Comparison of ENCODE assay signal across 8 cellular contexts in genomic region chr1:8170059-8170835, GRCh38.
DNase-seq lines count a peak whose midpoint lies in the region; ATAC-seq, FAIRE-seq and TF ChIP-seq lines count a peak whose summit lies in the region.

No MANE protein-coding gene starts in this region.

- H3K27me3 Mint-ChIP-seq in T-helper 1 cell treated with Interleukin-12 subunit alpha and Interleukin-12 subunit beta and Interleukin-4 antibody, amounts not matched to agents 30 μg/mL and 1 μg/mL, for 36 hours (ENCODE audit: low read depth): no peaks in the 10 kb centered on the region
- H3K27me3 Mint-ChIP-seq in T-helper 17 cell: no peaks in the 10 kb centered on the region

- DNase-seq in T-helper 1 cell: no peak
- no peak for DNase-seq in T-helper 17 cell
- DNase-seq in kidney: no peak
- DNase-seq in inferior parietal cortex (ENCODE audit: extremely low spot score): no peak
- DNase-seq in SHP77 treated with DMSO at 0.1 percent for 48 hours (lab: John Stamatoyannopoulos, UW): no peak
- DNase-seq in NCI-H1436 (lab: John Stamatoyannopoulos, UW): no peak

- peak; percentile 20 for ATAC-seq in T-helper 17 cell

- peaks cover 4% of the 10 kb centered on the region for H3K36me3 Mint-ChIP-seq in T-helper 1 cell treated with Interleukin-12 subunit alpha and Interleukin-12 subunit beta and Interleukin-4 antibody, amounts not matched to agents 30 μg/mL and 1 μg/mL, for 36 hours (ENCODE audit: low read depth)
- peaks cover 4% of the 10 kb centered on the region for H3K36me3 Mint-ChIP-seq in T-helper 17 cell (ENCODE audit: low read depth)

- TF ChIP-seq CTCF in kidney (IDR thresholded peaks at IDR 0.05; ENCODE audit: borderline replicate concordance, extremely low read depth, insufficient read depth): no peak

- peak overlapping the region; percentile 38 for H3K4me3 Mint-ChIP-seq in T-helper 1 cell treated with Interleukin-12 subunit alpha and Interleukin-12 subunit beta and Interleukin-4 antibody, amounts not matched to agents 30 μg/mL and 1 μg/mL, for 36 hours
- no peak overlapping the region for H3K4me3 Mint-ChIP-seq in T-helper 17 cell

- H3K9me3 ChIP-seq in T-helper 17 cell (ENCODE audit: control insufficient read depth, low read length, poor library complexity, severe bottlenecking) (no peaks in the 10 kb centered on the region), kidney (ENCODE audit: control insufficient read depth in 1 of 2, low read length in 2 of 2) (no peaks in the 10 kb centered on the region), thymus (ENCODE audit: control insufficient read depth) (no peaks in the 10 kb centered on the region)

- H3K36me3 ChIP-seq in kidney (ENCODE audit: control insufficient read depth in 1 of 2, insufficient read depth in 2 of 2, low read length in 2 of 2) (no peaks in the 10 kb centered on the region), thymus (ENCODE audit: control insufficient read depth, insufficient read depth) (no peaks in the 10 kb centered on the region)

- H3K27ac ChIP-seq in kidney (ENCODE audit: low read depth in 2 of 2, low read length in 2 of 2) (peak overlapping the region; percentile 88 to 91), thymus (ENCODE audit: low read depth) (peak overlapping the region; percentile 62)

- 93% methylated on average over 13 of the region's 13 CpGs for WGBS in thymus

- no peak for FAIRE-seq in kidney (lab: Jason Lieb, UNC)

- intact Hi-C loops in kidney (cut with DNase I): no loop called here

- H3K9ac ChIP-seq in kidney (ENCODE audit: low read length in 2 of 2): peak overlapping the region in 1 of 2 donors; percentile 53

- H3K4me3 ChIP-seq in kidney (ENCODE audit: low read length in 2 of 2) (no peak overlapping the region), thymus (ENCODE audit: low read length) (no peak overlapping the region)

- H3K4me1 ChIP-seq in kidney (ENCODE audit: control insufficient read depth in 1 of 2, insufficient read depth in 1 of 2, low read depth in 1 of 2, low read length in 2 of 2) (peaks cover 16 to 17% of the 10 kb centered on the region in 2 donors), thymus (ENCODE audit: control insufficient read depth, insufficient read depth, low read length) (peaks cover 12% of the 10 kb centered on the region)

- H3K9me3 Mint-ChIP-seq in T-helper 1 cell treated with Interleukin-12 subunit alpha and Interleukin-12 subunit beta and Interleukin-4 antibody, amounts not matched to agents 30 μg/mL and 1 μg/mL, for 36 hours: no peaks in the 10 kb centered on the region

- peaks cover 20% of the 10 kb centered on the region for H3K4me1 Mint-ChIP-seq in T-helper 1 cell treated with Interleukin-12 subunit alpha and Interleukin-12 subunit beta and Interleukin-4 antibody, amounts not matched to agents 30 μg/mL and 1 μg/mL, for 36 hours (ENCODE audit: low read depth)
- H3K4me1 Mint-ChIP-seq in T-helper 17 cell: peaks cover 20% of the 10 kb centered on the region

- no peaks in the 10 kb centered on the region for H3K27me3 ChIP-seq in thymus (ENCODE audit: control insufficient read depth, insufficient read depth)

- H3K27ac Mint-ChIP-seq in T-helper 1 cell treated with Interleukin-12 subunit alpha and Interleukin-12 subunit beta and Interleukin-4 antibody, amounts not matched to agents 30 μg/mL and 1 μg/mL, for 36 hours: peak overlapping the region; percentile 94
- H3K27ac Mint-ChIP-seq in T-helper 17 cell: peak overlapping the region; percentile 53
